In the genomic region with DNA sequence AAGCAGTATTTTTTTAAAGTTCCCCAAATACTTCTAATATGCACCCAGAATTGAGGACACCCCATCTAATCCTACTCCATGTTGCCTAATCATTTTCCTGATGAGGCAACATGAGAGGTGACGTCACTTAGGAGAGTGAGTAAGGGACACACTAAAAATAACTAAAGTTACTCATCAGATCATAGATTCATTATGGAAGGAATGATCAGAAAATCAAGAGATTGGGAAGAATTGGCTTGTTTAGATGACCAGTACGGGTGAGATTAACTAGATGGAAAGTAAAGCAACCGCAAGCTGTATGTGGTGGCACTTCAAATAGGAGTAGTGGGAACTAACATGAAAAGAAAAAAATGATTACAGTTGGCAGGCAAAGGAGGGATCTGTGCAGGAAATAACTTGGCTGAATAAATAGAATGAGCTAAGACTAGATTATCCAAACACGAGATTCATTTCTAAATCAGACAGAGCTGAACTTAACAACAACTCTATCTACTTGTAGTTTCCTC, we compare ENCODE assay signal across 11 cellular contexts.
A peak's percentile ranks its signal among the peaks of the same experiment; 100 is the strongest.
DNase-seq lines count a peak whose midpoint lies in the region; ATAC-seq and TF ChIP-seq lines count a peak whose summit lies in the region.
"Had no signal": no experiment of that assay in that cellular context is flagged by ENCODE, and none has a peak within 500 bp of the region (broad histone marks: within the 10 kb centered on the region; RNA-seq: fewer than 3 reads in every experiment).

No MANE protein-coding gene starts in this region.

- no peak overlapping the region for H3K4me3 ChIP-seq in NB4 (ENCODE audit: low read depth, low read length)
- H3K4me3 ChIP-seq: ascending aorta had no signal

- no peak for ATAC-seq in GM19035 (IDR thresholded peaks at IDR 0.05; ENCODE audit: unreplicated experiment)
- no peak for ATAC-seq in HG02885 (IDR thresholded peaks at IDR 0.05; ENCODE audit: poor library complexity, unreplicated experiment)
- ATAC-seq in GM21390 (IDR thresholded peaks at IDR 0.05; ENCODE audit: unreplicated experiment) = no peak

- no peak for TF ChIP-seq POLR2A in NB4 (IDR thresholded peaks at IDR 0.05; ENCODE audit: extremely low read depth, insufficient read length)

- DNase-seq in Ammon's horn (ENCODE audit: low spot score) (peak; percentile 42), NB4 (ENCODE audit: low read depth) (peak; percentile 11), dedifferentiated amniotic fluid mesenchymal stem cell (ENCODE audit: extremely low spot score) (peak; percentile 40), lung microvascular endothelial cell (ENCODE audit: low read depth in 2 of 2) (peak; percentile 56 to 86), NCI-H1105 treated with DMSO at 0.1 percent for 48 hours (lab: John Stamatoyannopoulos, UW) (no peak)
- DNase-seq: activated B cell treated with CpG ODN at 0.5 μM for 24 hours, NCI-H774 had no signal

- no peak for TF ChIP-seq CTCF in NB4 (IDR thresholded peaks at IDR 0.05; ENCODE audit: low read depth, low read length)
